In genomic region chr4:39458505-39459300, GRCh38 we compare ENCODE assay signal across 8 cellular contexts. TPM values are rescaled to one million over a fixed set of nuclear protein-coding genes. Genes with fewer than 3 reads are reported as not detected.
DNase-seq lines count a peak whose midpoint lies in the region; ATAC-seq and TF ChIP-seq lines count a peak whose summit lies in the region.

Gene LIAS, plus strand, starts transcription at chr4:39459056. Its CDS starts 62 bp downstream, at chr4:39459118.
Gene RPL9, minus strand, starts transcription at chr4:39458922. Its CDS starts 483 bp downstream, at chr4:39458439.

- H3F3A ChIP-seq in SK-N-SH (replicated peaks; ENCODE audit: insufficient read depth): peaks cover 51% of the 10 kb centered on the region

- H3K9me3 ChIP-seq in SK-N-SH (no peaks in the 10 kb centered on the region), gastroesophageal sphincter (no peaks in the 10 kb centered on the region), neutrophil (no peaks in the 10 kb centered on the region)

- H3K9ac ChIP-seq in SK-N-SH: peak within 1 kb of the TSS; percentile 95

- DNase-seq in GM04504 (ENCODE audit: low read depth) (peak; percentile 97), NCI-H1048 (lab: John Stamatoyannopoulos, UW) (peak; percentile 93), SK-N-SH (peak; percentile 94), substantia nigra (lab: John Stamatoyannopoulos, UW) (peak; percentile 59 to 95 (median 86))
- DNase-seq in activated naive CD4-positive, alpha-beta T cell treated with anti-CD3 and anti-CD28 coated beads, Interleukin-2, amount 50 U/mL, for 16 hours: peak; percentile 90

- peak within 1 kb of the TSS; percentile 94 for H2AFZ ChIP-seq in SK-N-SH (ENCODE audit: low read depth)

- whole genome bisulfite sequencing in SK-N-SH (ENCODE audit: low lambda C conversion rate): under 1% methylated on average over 43 of the region's 55 CpGs
- WGBS in gastroesophageal sphincter (ENCODE audit: low coverage in 1 of 2), 2 donors: 0 to 1% methylated on average over 14 to 16 of the region's 55 CpGs

- no peaks in the 10 kb centered on the region for H3K9me2 ChIP-seq in SK-N-SH

- peak within 1 kb of the TSS; percentile 97 to 99 for H3K4me3 ChIP-seq in SK-N-SH (ENCODE audit: low read depth in 2 of 2, low read length in 1 of 2)
- H3K4me3 ChIP-seq in gastroesophageal sphincter: peak within 1 kb of the TSS; percentile 74 to 86
- peak within 1 kb of the TSS; percentile 97 for H3K4me3 ChIP-seq in neutrophil (ENCODE audit: low read depth in 1 of 2, low read length in 1 of 2)

- POLR2A ChIA-PET in SK-N-SH (lab: Yijun Ruan, JAX): interaction anchor here (0.6 to 2.1 kb wide), 9 partner anchors 8 to 599 kb away, joined by 3 to 10 read pairs (median 5); partner anchors contain the start of genes N4BP2 and UGDH

- peak within 1 kb of the TSS; percentile 98 for H3K4me2 ChIP-seq in SK-N-SH

- H3K4me1 ChIP-seq in SK-N-SH (ENCODE audit: control insufficient read depth in 1 of 2, insufficient read depth in 2 of 2, low read depth in 1 of 2, low read length in 1 of 2) (peaks cover 11 to 12% of the 10 kb centered on the region in 2 experiments; a peak in 3 of 4 replicates), gastroesophageal sphincter (peaks cover 11 to 47% (median 13%) of the 10 kb centered on the region in 3 donors), neutrophil (ENCODE audit: control insufficient read depth in 1 of 2, insufficient read depth in 1 of 2, low read depth in 1 of 2, low read length in 1 of 2) (peaks cover 25 to 28% of the 10 kb centered on the region in 2 experiments)

- H3K27me3 ChIP-seq in SK-N-SH (ENCODE audit: insufficient read depth) (no peaks in the 10 kb centered on the region), gastroesophageal sphincter (no peaks in the 10 kb centered on the region), neutrophil (no peaks in the 10 kb centered on the region)

- TF ChIP-seq RAD21 in SK-N-SH (IDR thresholded peaks at IDR 0.05; ENCODE audit: low read length): no peak

- peaks cover 49 to 53% of the 10 kb centered on the region in 2 experiments for H3K36me3 ChIP-seq in SK-N-SH (replicated peaks in 1 of 2; ENCODE audit: control insufficient read depth in 1 of 2, insufficient read depth in 2 of 2, low read length in 1 of 2)
- peaks cover 10 to 60% of the 10 kb centered on the region in 2 donors for H3K36me3 ChIP-seq in gastroesophageal sphincter
- H3K36me3 ChIP-seq in neutrophil: peaks cover 47% of the 10 kb centered on the region

- H3K79me2 ChIP-seq in SK-N-SH (ENCODE audit: insufficient read depth): peaks cover 54% of the 10 kb centered on the region

- peak within 1 kb of the TSS; percentile 84 to 96 for H3K27ac ChIP-seq in SK-N-SH (ENCODE audit: low read depth in 2 of 2, low read length in 1 of 2)
- H3K27ac ChIP-seq in gastroesophageal sphincter: peak within 1 kb of the TSS; percentile 89 to 96 (median 92)
- peak within 1 kb of the TSS; percentile 94 for H3K27ac ChIP-seq in neutrophil
- H3K27ac ChIP-seq in substantia nigra (ENCODE audit: low read depth, low read length, poor library complexity, severe bottlenecking): peak within 1 kb of the TSS; percentile 85

- TF ChIP-seq EP300 in SK-N-SH (IDR thresholded peaks at IDR 0.05; ENCODE audit: borderline replicate concordance in 1 of 2, low read depth in 1 of 2, low read length in 1 of 2): no peak
- TF ChIP-seq EP300 in gastroesophageal sphincter (IDR thresholded peaks at IDR 0.05): no peak

- TF ChIP-seq CTCF in SK-N-SH (IDR thresholded peaks at IDR 0.05) (no peak), gastroesophageal sphincter (IDR thresholded peaks at IDR 0.05) (no peak), neutrophil (IDR thresholded peaks at IDR 0.05) (no peak)

- peak; percentile 85 for ATAC-seq in HG02571 (IDR thresholded peaks at IDR 0.05; ENCODE audit: unreplicated experiment)
- peak; percentile 96 for ATAC-seq in gastroesophageal sphincter

- CTCF ChIA-PET in SK-N-SH (lab: Yijun Ruan, JAX): interaction anchor here (0.8 to 5.8 kb wide), 5 partner anchors 10 to 556 kb away, joined by 3 to 23 read pairs (median 4); partner anchors contain the start of genes PDS5A and UGDH

- TF ChIP-seq POLR2A in gastroesophageal sphincter (IDR thresholded peaks at IDR 0.05): peak; percentile 89 to 91

- H4K20me1 ChIP-seq in SK-N-SH (ENCODE audit: insufficient read depth): peaks cover 39% of the 10 kb centered on the region

TF ChIP-seq in SK-N-SH, 30 proteins besides CTCF, POLR2A, EP300 and RAD21 (continues in another document):
- TF ChIP-seq NFIC (IDR thresholded peaks at IDR 0.05; ENCODE audit: borderline replicate concordance) (no peak), NRF1 (IDR thresholded peaks at IDR 0.05; ENCODE audit: low read depth, low read length) (no peak), TAF1 (IDR thresholded peaks at IDR 0.05; ENCODE audit: borderline replicate concordance, low read depth, low read length) (peak; percentile 96), FOXM1 (IDR thresholded peaks at IDR 0.05; ENCODE audit: low read depth) (no peak), MEF2A (IDR thresholded peaks at IDR 0.05; ENCODE audit: borderline replicate concordance, low read depth) (no peak), PBX3 (IDR thresholded peaks at IDR 0.05) (0 out of 2 replicates have a peak, but pooled peaks have one; percentile 16), RFX5 (IDR thresholded peaks at IDR 0.05; ENCODE audit: low read length) (peak; percentile 47; the same call in 1 of the 2 replicates), MAX (IDR thresholded peaks at IDR 0.05; ENCODE audit: low read depth) (peak; percentile 97), RCOR1 (IDR thresholded peaks at IDR 0.05; ENCODE audit: low read length) (no peak), JUND (IDR thresholded peaks at IDR 0.05) (no peak), USF2 (IDR thresholded peaks at IDR 0.05; ENCODE audit: borderline replicate concordance, low read depth, low read length) (no peak), FOXJ3 (CRISPR knock-in tag; IDR thresholded peaks at IDR 0.05) (no peak), ELF1 (IDR thresholded peaks at IDR 0.05) (peak; percentile 66), RXRA (IDR thresholded peaks at IDR 0.05; ENCODE audit: borderline replicate concordance, low read depth) (no peak), TCF12 (IDR thresholded peaks at IDR 0.05) (no peak), POLR2AphosphoS5 (IDR thresholded peaks at IDR 0.05; ENCODE audit: low read depth, low read length) (peak; percentile 99), ZBTB33 (IDR thresholded peaks at IDR 0.05; ENCODE audit: borderline replicate concordance, low read depth) (no peak), GABPA (IDR thresholded peaks at IDR 0.05; ENCODE audit: low read depth) (no peak), FOSL2 (IDR thresholded peaks at IDR 0.05; ENCODE audit: borderline replicate concordance, low read depth) (no peak), IRF3 (IDR thresholded peaks at IDR 0.05; ENCODE audit: low read depth, low read length) (no peak)

RNA-seq across cellular contexts. Expression of gene LIAS, which starts in this region (rescaled TPM):
- polyA plus RNA-seq in SK-N-SH (2012; rRNA removed): 9.2 and 10.8 TPM in 2 replicates
- polyA plus RNA-seq in SK-N-SH (2012; cell fraction: cytosol; rRNA removed): 11.1 and 13.0 TPM in 2 replicates
- polyA plus RNA-seq in SK-N-SH (2012; cell fraction: nucleus; rRNA removed): 8.3 and 11.8 TPM in 2 replicates
- total RNA-seq in gastroesophageal sphincter: 10 to 100 TPM in 2 of 4 donors, 1 to 10 TPM in 2; 7.8 to 16.8 (median 9.9) TPM

RNA-seq across cellular contexts. Expression of gene RPL9, which starts in this region (rescaled TPM):
- 1,564 and 2,425 TPM in 2 replicates for polyA plus RNA-seq in SK-N-SH (2012; rRNA removed)
- polyA plus RNA-seq in SK-N-SH (2012; cell fraction: cytosol; rRNA removed): 2,841 and 2,925 TPM in 2 replicates
- 199 and 396 TPM in 2 replicates for polyA plus RNA-seq in SK-N-SH (2012; cell fraction: nucleus; rRNA removed)
- total RNA-seq in gastroesophageal sphincter: 1,000 to 10,000 TPM; 1,742 to 7,890 (median 5,202) TPM

Comparison
In these comparisons a context has a peak if more than half of its experiments do, and no peak if none do; other contexts are left out.
1. Peak in every context shown above with its lines: DNase-seq, ATAC-seq, H3K4me3 ChIP-seq and H3K27ac ChIP-seq.